In the genomic region with DNA sequence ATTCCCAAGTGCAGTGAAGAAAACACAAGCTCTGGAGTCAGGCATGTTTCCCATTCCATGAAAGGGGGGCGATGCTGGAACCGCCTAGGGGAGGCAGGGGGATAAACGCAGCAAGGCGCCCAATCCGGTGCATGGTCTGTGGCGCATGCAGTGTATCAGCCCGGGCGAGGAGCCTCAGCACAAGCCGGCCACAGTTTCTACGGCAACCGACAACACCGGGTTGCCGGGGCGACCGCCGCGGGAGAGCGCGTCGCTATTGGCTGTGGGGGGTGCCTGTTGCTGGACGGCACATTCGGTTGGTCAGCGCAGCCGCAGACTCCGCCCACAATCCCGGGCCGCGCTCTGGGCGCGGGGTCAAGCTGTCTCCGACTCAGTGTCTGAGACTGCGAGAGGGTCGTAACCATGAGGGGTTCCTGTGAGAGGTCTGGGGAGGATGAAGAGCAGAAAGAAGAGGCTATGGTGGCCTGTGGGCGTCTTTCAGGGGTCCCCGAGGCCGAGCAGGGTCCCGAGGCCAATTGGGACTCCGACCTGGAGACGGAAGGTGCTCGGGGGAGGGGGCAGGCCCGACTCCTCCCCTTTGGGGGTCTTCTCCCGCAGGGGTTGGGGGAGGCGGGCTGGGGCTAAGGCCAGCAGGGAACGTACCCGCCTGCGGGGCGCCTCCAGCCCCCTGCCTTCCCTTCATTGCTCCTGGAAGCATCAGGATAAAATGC, we compare ENCODE assay signal across 8 cellular contexts.
DNase-seq lines count a peak whose midpoint lies in the region; ATAC-seq and TF ChIP-seq lines count a peak whose summit lies in the region.

A gene with protein sequence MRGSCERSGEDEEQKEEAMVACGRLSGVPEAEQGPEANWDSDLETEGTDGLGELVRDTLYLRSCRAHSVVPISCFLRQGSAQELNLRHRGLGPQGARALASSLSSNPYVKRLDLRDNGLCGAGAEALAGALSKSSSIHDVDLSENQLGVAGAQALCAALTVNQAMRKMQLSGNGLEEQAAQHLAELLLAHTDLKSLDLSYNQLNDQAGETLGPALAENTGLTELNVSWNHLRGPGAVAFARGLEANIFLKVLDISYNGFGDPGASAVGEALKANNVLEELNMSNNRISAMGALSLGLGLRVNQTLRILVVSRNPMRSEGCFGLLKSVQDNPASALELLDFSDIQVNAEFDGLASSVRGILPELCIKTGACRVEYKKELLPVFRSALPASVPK (plus strand): TSS at position 362 of the 710 bp plus-strand sequence. CDS start 41 bp downstream, at position 403.

- peak within 1 kb of the TSS; percentile 58 for H3K4me3 ChIP-seq in coronary artery

- peak; percentile 95 for DNase-seq in GM13977 (ENCODE audit: low spot score)
- peak; percentile 87 to 95 for DNase-seq in NCI-H446 (lab: John Stamatoyannopoulos, UW)
- peak; percentile 85 for DNase-seq in activated CD4-positive, alpha-beta T cell treated with anti-CD3 and anti-CD28 coated beads for 48 hours
- peak; percentile 92 for DNase-seq in coronary artery (ENCODE audit: low spot score)
- peak; percentile 89 for DNase-seq in kidney tubule cell (ENCODE audit: low spot score)
- DNase-seq in stimulated activated CD4-positive, alpha-beta T cell treated with anti-CD3 and anti-CD28 coated beads, Interleukin-1b, Interleukin-23, amount 100 ng/mL, for 1 hour (ENCODE audit: low read depth in 2 of 2) = peak; percentile 18 to 21
- no peak for DNase-seq in GF-D8 (lab: John Stamatoyannopoulos, UW)

- TF ChIP-seq CTCF in GM13977 (IDR thresholded peaks at IDR 0.05; ENCODE audit: extremely low read depth, insufficient read depth, missing control alignments) = no peak
- TF ChIP-seq CTCF in coronary artery (IDR thresholded peaks at IDR 0.05) = no peak

- H3K27ac ChIP-seq in coronary artery = peak within 1 kb of the TSS in 1 of 2 donors; percentile 80

- peak; percentile 90 for ATAC-seq in HG03159 (IDR thresholded peaks at IDR 0.05; ENCODE audit: unreplicated experiment)

- in situ Hi-C loops in GM13977 (cut with MboI; ENCODE audit: low pct_unique_long_range_greater_than_20kb, low sequenced_read_pairs, unreplicated experiment) = no loop called here
